Comparison of ENCODE assay signal across 3 cellular contexts in the genomic region with DNA sequence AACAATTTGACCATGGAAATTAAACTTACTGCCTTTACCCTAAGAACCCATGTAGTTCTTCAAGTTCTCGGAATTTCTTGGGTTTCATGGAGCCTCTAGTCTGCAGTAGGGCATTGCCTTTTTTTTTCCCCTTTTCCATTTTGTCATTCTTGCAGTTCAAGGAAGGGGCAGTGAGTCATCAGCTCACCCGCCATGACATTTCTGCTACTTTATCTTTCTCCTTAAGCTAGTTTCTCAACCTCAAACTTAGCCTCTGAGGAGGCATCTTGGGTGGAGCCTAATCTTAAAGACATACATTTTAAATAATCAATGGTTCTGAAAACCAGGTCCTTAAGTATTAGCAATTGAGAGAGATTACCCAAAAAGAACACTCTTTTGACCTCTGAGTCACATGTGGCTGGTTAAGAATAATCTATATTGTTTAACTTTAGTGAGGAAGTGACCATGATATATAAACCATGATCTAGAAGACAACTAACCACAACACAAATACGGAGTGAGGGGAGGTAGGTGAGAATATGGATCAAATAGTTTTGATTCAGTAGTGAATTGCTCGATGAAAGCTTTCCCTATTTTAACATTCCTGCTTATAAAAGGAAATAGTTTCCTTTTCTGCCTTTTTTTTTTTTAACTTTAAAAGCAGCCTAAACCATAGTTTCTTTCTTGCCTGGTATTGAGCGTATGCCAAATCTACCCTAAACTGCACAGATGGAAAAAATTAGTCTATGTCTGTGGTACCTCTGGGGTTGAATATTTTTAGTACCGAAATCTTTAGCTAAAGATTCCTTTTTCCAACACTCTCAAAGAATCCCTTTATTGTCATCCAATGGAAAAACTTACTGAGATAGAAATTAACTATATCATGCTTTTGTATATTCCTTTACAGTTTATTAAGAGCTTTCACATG. TPM values are rescaled to one million over a fixed set of nuclear protein-coding genes. Genes with fewer than 3 reads are reported as not detected.
"Had no signal": no experiment of that assay in that cellular context is flagged by ENCODE, and none has a peak within 500 bp of the region (broad histone marks: within the 10 kb centered on the region; RNA-seq: fewer than 3 reads in every experiment).

No MANE protein-coding gene starts in this region.

RNA-seq across cellular contexts. Expression of gene FAM72D, which starts 20.1 kb away (rescaled TPM):
- total RNA-seq: kidney, mononuclear cell, transverse colon had no signal
